ENCODE assay signal across 13 cellular contexts in genomic region chr3:53238881-53239280, GRCh38. TPM values are rescaled to one million over a fixed set of nuclear protein-coding genes. Genes with fewer than 3 reads are reported as not detected.
DNase-seq lines count a peak whose midpoint lies in the region; TF ChIP-seq lines count a peak whose summit lies in the region.
"Had no signal": no experiment of that assay in that cellular context is flagged by ENCODE, and none has a peak within 500 bp of the region (broad histone marks: within the 10 kb centered on the region; RNA-seq: fewer than 3 reads in every experiment).

No MANE protein-coding gene starts in this region.

- H3K4me3 ChIP-seq in ACC112 (ENCODE audit: low read depth, low read length): no peak overlapping the region
- H3K4me3 ChIP-seq in PC-9: no peak overlapping the region
- no peak overlapping the region for H3K4me3 ChIP-seq in neutrophil (ENCODE audit: low read depth in 1 of 2, low read length in 1 of 2)
- H3K4me3 ChIP-seq in CD4-positive, alpha-beta memory T cell (ENCODE audit: low read length in 2 of 2): no peak overlapping the region
- H3K4me3 ChIP-seq in BE2C (ENCODE audit: low read depth, low read length): no peak overlapping the region
- H3K4me3 ChIP-seq: BLaER1 had no signal

- H3K36me3 ChIP-seq in ACC112 (ENCODE audit: insufficient read depth, low read length): peaks cover 26% of the 10 kb centered on the region; the same call in 1 of the 2 replicates
- H3K36me3 ChIP-seq in PC-9 (ENCODE audit: low read depth): peaks cover 65% of the 10 kb centered on the region
- peaks cover 100% of the 10 kb centered on the region for H3K36me3 ChIP-seq in neutrophil
- H3K36me3 ChIP-seq in CD4-positive, alpha-beta memory T cell (ENCODE audit: insufficient read depth, low read length): peaks cover 58% of the 10 kb centered on the region
- peaks cover 65% of the 10 kb centered on the region for H3K36me3 ChIP-seq in BE2C

- BruUV-seq in PC-9 (replicated peaks; lab: Mats Ljungman, UMichigan): no TSS peak

- peaks cover 52% of the 10 kb centered on the region for H4K20me1 ChIP-seq in PC-9 (ENCODE audit: insufficient read depth)

- H3K4me3 Mint-ChIP-seq in CD4-positive, alpha-beta memory T cell: no peak overlapping the region
- H3K4me3 Mint-ChIP-seq: activated naive CD8-positive, alpha-beta T cell had no signal

- H3K79me2 ChIP-seq in ACC112 (ENCODE audit: control insufficient read depth, insufficient read depth, low read length, unreplicated experiment) (peaks cover 63% of the 10 kb centered on the region), PC-9 (ENCODE audit: low read depth) (peaks cover 85% of the 10 kb centered on the region)

- H3K9me3 ChIP-seq in PC-9 (ENCODE audit: insufficient read depth, low read depth) (no peaks in the 10 kb centered on the region), neutrophil (no peaks in the 10 kb centered on the region), BE2C (no peaks in the 10 kb centered on the region)
- no peaks in the 10 kb centered on the region for H3K9me3 ChIP-seq in CD4-positive, alpha-beta memory T cell (ENCODE audit: control insufficient read depth in 1 of 2, low read length in 2 of 2)
- H3K9me3 ChIP-seq: BLaER1 had no signal

- peak overlapping the region in 1 of 7 donors; percentile 42 for H3K27ac Mint-ChIP-seq in CD4-positive, alpha-beta memory T cell

- no peaks in the 10 kb centered on the region for H3K9me2 ChIP-seq in PC-9 (ENCODE audit: insufficient read depth)

- H3K27ac ChIP-seq in ACC112 (ENCODE audit: low read depth, low read length) (peak overlapping the region; percentile 97), PC-9 (peak overlapping the region; percentile 95), epithelial cell of prostate (peak overlapping the region; percentile 84), neutrophil (peak overlapping the region; percentile 97)
- no peak overlapping the region for H3K27ac ChIP-seq in CD4-positive, alpha-beta memory T cell (ENCODE audit: low read depth, low read length)
- H3K27ac ChIP-seq: BLaER1 had no signal

- H3K4me1 ChIP-seq in ACC112 (ENCODE audit: control insufficient read depth, insufficient read depth, low read length, unreplicated experiment) (peaks cover 53% of the 10 kb centered on the region), PC-9 (replicated peaks; ENCODE audit: insufficient read depth) (peaks cover 86% of the 10 kb centered on the region), neutrophil (ENCODE audit: control insufficient read depth in 1 of 2, insufficient read depth in 1 of 2, low read depth in 1 of 2, low read length in 1 of 2) (peaks cover 67 to 70% of the 10 kb centered on the region in 2 experiments), BE2C (no peaks in the 10 kb centered on the region)
- no peaks in the 10 kb centered on the region for H3K4me1 ChIP-seq in CD4-positive, alpha-beta memory T cell (ENCODE audit: insufficient read depth, low read length)

- POLR2A ChIA-PET in PC-9 (lab: Charles Lee; ENCODE audit: unreplicated experiment): interaction anchor here (0.7 kb wide), 1 partner anchor 468 kb away, joined by 6 read pairs; no protein-coding TSS in a partner anchor
- POLR2A ChIA-PET in CD4-positive, alpha-beta memory T cell (lab: Charles Lee; ENCODE audit: partially characterized antibody): no interaction called here

- H3K27me3 Mint-ChIP-seq in CD4-positive, alpha-beta memory T cell: no peaks in the 10 kb centered on the region
- H3K27me3 Mint-ChIP-seq: activated naive CD8-positive, alpha-beta T cell had no signal

- peaks cover 1 to 8% (median 5%) of the 10 kb centered on the region in 4 donors for H3K4me1 Mint-ChIP-seq in CD4-positive, alpha-beta memory T cell

- H3F3A ChIP-seq in PC-9 (ENCODE audit: insufficient read depth, low read depth): peaks cover 83% of the 10 kb centered on the region

- CTCF ChIA-PET in PC-9 (lab: Charles Lee): no interaction called here
- CTCF ChIA-PET in CD4-positive, alpha-beta memory T cell (lab: Charles Lee; ENCODE audit: partially characterized antibody): no interaction called here

- H2AFZ ChIP-seq in ACC112 (ENCODE audit: low read length, unreplicated experiment) (no peak overlapping the region), PC-9 (no peak overlapping the region)

- H3K27me3 ChIP-seq in ACC112 (ENCODE audit: insufficient read depth, low read length): no peaks in the 10 kb centered on the region
- no peaks in the 10 kb centered on the region for H3K27me3 ChIP-seq in PC-9 (ENCODE audit: insufficient read depth, low read depth)
- no peaks in the 10 kb centered on the region for H3K27me3 ChIP-seq in neutrophil
- no peaks in the 10 kb centered on the region for H3K27me3 ChIP-seq in CD4-positive, alpha-beta memory T cell (ENCODE audit: insufficient read depth, low read length)
- H3K27me3 ChIP-seq in BE2C: no peaks in the 10 kb centered on the region
- H3K27me3 ChIP-seq: BLaER1 had no signal

- peaks cover 15 to 49% of the 10 kb centered on the region in 2 donors for H3K36me3 Mint-ChIP-seq in CD4-positive, alpha-beta memory T cell

- intact Hi-C loops in PC-9 (cut with micrococcal nuclease; ENCODE audit: unreplicated experiment): loop anchor here (1.0 to 5.0 kb wide), 3 partner anchors 14 to 108 kb away; partner anchors contain the start of gene DCP1A
- intact Hi-C loops in CD4-positive, alpha-beta memory T cell (cut with micrococcal nuclease): no loop called here

- peak overlapping the region; percentile 47 for H3K4me2 ChIP-seq in PC-9
- H3K4me2 ChIP-seq: BLaER1 had no signal

- H3K9me3 Mint-ChIP-seq in CD4-positive, alpha-beta memory T cell: peaks cover 0 to 1% (median 0%) of the 10 kb centered on the region in 8 donors

- TF ChIP-seq CTCF in PC-9 (conservative IDR thresholded peaks at IDR 0.05) (no peak), neutrophil (IDR thresholded peaks at IDR 0.05) (no peak), BE2C (IDR thresholded peaks at IDR 0.05; ENCODE audit: low read depth, low read length) (no peak)

- DNase-seq in PC-9 (no peak), epithelial cell of prostate (ENCODE audit: low read depth, low spot score) (no peak), NCI-H1417 treated with DMSO at 0.1 percent for 48 hours (lab: John Stamatoyannopoulos, UW) (no peak), BE2C (no peak)
- no peak for DNase-seq in CD4-positive, alpha-beta memory T cell
- DNase-seq in activated naive CD4-positive, alpha-beta T cell (lab: John Stamatoyannopoulos, UW): no peak
- DNase-seq: cortex of kidney; NCI-H2171; stimulated activated CD4-positive, alpha-beta T cell treated with anti-CD3 and anti-CD28 coated beads, Interleukin-2, amount 100 ng/mL, for 24 hours had no signal

RNA-seq across cellular contexts. Expression of gene TKT, which starts 16.9 kb away (rescaled TPM):
- total RNA-seq in PC-9 (2021): 1,726 and 2,016 TPM in 2 replicates
- total RNA-seq in CD4-positive, alpha-beta memory T cell: 10 to 100 TPM; 75.6 to 87.9 TPM
- 10 to 100 TPM; 49.3 to 75.6 TPM for polyA plus RNA-seq in CD4-positive, alpha-beta memory T cell
- 198 TPM for polyA plus RNA-seq in BE2C (2012; ENCODE audit: insufficient read depth, insufficient read length, low read depth)

Comparison
In these comparisons a context has a peak if more than half of its experiments do, and no peak if none do; other contexts are left out.
1. RNA of gene TKT, which starts 16.9 kb away (total RNA-seq): 1,726 to 2,016 TPM in PC-9; 75.6 to 87.9 TPM in CD4-positive, alpha-beta memory T cell; every median in the first group is over 10 times any median in the second.